Comparison of ENCODE assay signal across 8 cellular contexts in genomic region chr6:160750276-160750689, GRCh38. TPM values are rescaled to one million over a fixed set of nuclear protein-coding genes. Genes with fewer than 3 reads are reported as not detected.
DNase-seq lines count a peak whose midpoint lies in the region; ATAC-seq, FAIRE-seq and TF ChIP-seq lines count a peak whose summit lies in the region.

No MANE protein-coding gene starts in this region.

- H3K27ac ChIP-seq in pancreas: no peak overlapping the region

- ATAC-seq in GM18520 (IDR thresholded peaks at IDR 0.05; ENCODE audit: unreplicated experiment) (peak; percentile 75), HG02981 (IDR thresholded peaks at IDR 0.05; ENCODE audit: unreplicated experiment) (peak; percentile 81), pancreas (peak in 3 of 4 donors; percentile 22 to 60 (median 46))

- H3K4me3 ChIP-seq in pancreas: no peak overlapping the region

- peak; percentile 18 for DNase-seq in A172 (ENCODE audit: low spot score)
- peak; percentile 2 for DNase-seq in SK-N-DZ (ENCODE audit: low spot score)
- DNase-seq in pancreas: no peak
- DNase-seq in NCI-H2196 (lab: John Stamatoyannopoulos, UW; ENCODE audit: unreplicated experiment): no peak
- no peak for DNase-seq in putamen (ENCODE audit: low spot score)
- DNase-seq in frontal cortex (ENCODE audit: low spot score in 2 of 2): no peak

- WGBS in pancreas, 2 donors: 19 to 20% methylated on average over 5 of the region's 5 CpGs

- H3K36me3 ChIP-seq in pancreas: no peaks in the 10 kb centered on the region

- H3K4me1 ChIP-seq in pancreas: no peaks in the 10 kb centered on the region

- H3K9me3 ChIP-seq in pancreas: no peaks in the 10 kb centered on the region

- FAIRE-seq in pancreas (lab: Jason Lieb, UNC) (no peak), frontal cortex (lab: Jason Lieb, UNC) (no peak)

- intact Hi-C loops in pancreas (cut with DNase I): no loop called here

- peak in 1 of 4 donors; percentile 12 for TF ChIP-seq CTCF in pancreas (IDR thresholded peaks at IDR 0.05)

- H3K27me3 ChIP-seq in pancreas: no peaks in the 10 kb centered on the region

RNA-seq across cellular contexts. Expression of gene PLG, which starts 48.2 kb away (rescaled TPM):
- not detected in 2 replicates for total RNA-seq in A172 (2014; rRNA removed; shearing (Covaris generic))
- polyA plus RNA-seq in SK-N-DZ (2014; cell fraction: cytosol; rRNA removed): not detected in 2 replicates
- polyA plus RNA-seq in SK-N-DZ (2014; cell fraction: nucleus; rRNA removed): not detected in 2 replicates
- total RNA-seq in pancreas (1 to 10 TPM in 1 of 6 donors, under 1 TPM in 1, not detected in 4; 0.21 to 1.8 TPM), frontal cortex (not detected)
- polyA plus RNA-seq in pancreas: under 1 TPM in 1 of 2 donors, not detected in 1; 0.02 TPM

Comparison
In these comparisons a context has a peak if more than half of its experiments do, and no peak if none do; other contexts are left out.
1. DNase-seq: peak in A172 (single experiment) and SK-N-DZ (single experiment); none in pancreas (0 of 6), NCI-H2196 (single experiment), putamen (single experiment) and frontal cortex (0 of 2).
2. Peak in every context shown above with its lines, with median percentiles within 50 percentile points of each other: ATAC-seq.